9 cellular contexts compared by ENCODE assay signal in the genomic region with DNA sequence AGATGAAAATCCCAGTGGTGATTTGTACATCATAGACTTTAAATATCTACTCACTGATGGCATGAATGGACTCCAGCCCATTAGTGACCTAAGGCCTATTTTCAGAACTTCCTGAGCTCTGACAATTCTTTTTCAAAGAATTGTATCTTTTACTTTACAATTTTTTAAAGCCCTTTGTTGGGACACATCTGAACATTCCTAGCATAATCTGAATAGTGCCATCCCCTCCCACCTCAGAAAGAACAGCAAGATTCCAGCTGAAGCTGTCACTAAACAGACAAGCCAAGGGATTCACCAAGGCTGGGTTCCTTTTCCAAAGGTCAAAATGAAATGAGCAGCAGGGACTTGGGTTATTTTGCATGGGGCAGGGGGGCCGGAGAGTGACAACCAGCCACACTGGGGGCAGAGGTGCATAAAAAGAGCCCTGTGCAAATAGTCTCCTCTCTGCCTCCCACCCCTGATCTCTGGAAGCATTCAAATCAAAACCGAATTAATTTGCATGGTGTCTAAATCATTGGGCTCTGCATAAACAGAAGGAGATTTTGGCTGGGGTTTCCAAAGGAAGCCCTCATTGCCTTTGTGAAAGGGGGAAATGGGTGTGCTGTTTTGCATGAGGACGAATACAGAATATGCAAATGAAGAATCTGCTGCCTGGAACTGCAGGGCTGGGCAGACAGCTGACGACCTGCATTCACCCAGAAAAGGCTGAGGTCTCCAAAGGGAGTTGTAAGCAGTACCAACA. TPM values are rescaled to one million over a fixed set of nuclear protein-coding genes. Genes with fewer than 3 reads are reported as not detected.
DNase-seq lines count a peak whose midpoint lies in the region; ATAC-seq and TF ChIP-seq lines count a peak whose summit lies in the region.
"Had no signal": no experiment of that assay in that cellular context is flagged by ENCODE, and none has a peak within 500 bp of the region (broad histone marks: within the 10 kb centered on the region; RNA-seq: fewer than 3 reads in every experiment).

No MANE protein-coding gene starts in this region.

- no peak for TF ChIP-seq CTCF in lower lobe of right lung (IDR thresholded peaks at IDR 0.05)

- H3K27me3 ChIP-seq in lower lobe of right lung (ENCODE audit: low read depth) = no peaks in the 10 kb centered on the region

- no peak for DNase-seq in left ventricle myocardium superior
- no peak for DNase-seq in NOMO-1 (lab: John Stamatoyannopoulos, UW; ENCODE audit: unreplicated experiment in 2 of 2)
- DNase-seq in nucleus accumbens (lab: John Stamatoyannopoulos, UW) = no peak
- DNase-seq in lower lobe of right lung = no peak
- no peak for DNase-seq in AG08395 (ENCODE audit: low spot score)

- no peak overlapping the region for H3K4me3 ChIP-seq in lower lobe of right lung

- ATAC-seq in GM18499 (IDR thresholded peaks at IDR 0.05; ENCODE audit: insufficient read depth, unreplicated experiment) = peak; percentile 98
- peak; percentile 98 for ATAC-seq in GM21515 (IDR thresholded peaks at IDR 0.05; ENCODE audit: unreplicated experiment)
- peak; percentile 81 for ATAC-seq in HG03558 (IDR thresholded peaks at IDR 0.05; ENCODE audit: extremely low read depth, unreplicated experiment)
- ATAC-seq in left ventricle myocardium superior = peak; percentile 81
- no peak for ATAC-seq in lower lobe of right lung
- ATAC-seq: Panc1 had no signal

- H3K27ac ChIP-seq in lower lobe of right lung = no peak overlapping the region

- H3K4me1 ChIP-seq in lower lobe of right lung = peaks cover 8% of the 10 kb centered on the region

- intact Hi-C loops in left ventricle myocardium superior (cut with micrococcal nuclease) = no loop called here
- intact Hi-C loops in lower lobe of right lung (cut with DNase I) = no loop called here

- no peaks in the 10 kb centered on the region for H3K36me3 ChIP-seq in lower lobe of right lung

- no peaks in the 10 kb centered on the region for H3K9me3 ChIP-seq in lower lobe of right lung

RNA-seq across cellular contexts. Expression of a gene that starts 17.2 kb away (rescaled TPM):
- 16.3 TPM for total RNA-seq in left ventricle myocardium superior
- total RNA-seq in lower lobe of right lung = 13.8 TPM

Comparison
In these comparisons a context has a peak if more than half of its experiments do, and no peak if none do; other contexts are left out.
1. ATAC-seq: peak in GM18499 (single experiment), GM21515 (single experiment), HG03558 (single experiment) and left ventricle myocardium superior (single experiment); none in lower lobe of right lung (0 of 2).